In the genomic region with DNA sequence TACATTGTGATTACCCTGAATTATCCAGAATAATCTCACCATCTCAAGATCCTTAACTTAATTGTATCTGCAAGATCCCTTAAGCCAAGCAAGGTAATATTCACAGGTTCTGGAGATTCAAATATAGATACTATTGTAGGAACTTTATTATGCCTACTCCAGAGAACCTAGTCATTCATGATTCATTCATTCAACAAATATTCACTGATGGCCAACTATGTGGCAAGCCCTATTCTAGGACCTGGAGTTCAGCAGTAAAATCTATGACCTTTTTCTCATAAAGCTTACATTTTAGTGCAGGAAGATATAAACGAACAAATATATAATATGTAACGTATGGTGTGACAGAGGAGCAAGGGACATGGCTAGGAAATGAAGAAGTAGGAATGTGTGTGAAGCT, we compare ENCODE assay signal across 22 cellular contexts. TPM values are rescaled to one million over a fixed set of nuclear protein-coding genes. Genes with fewer than 3 reads are reported as not detected.
"Had no signal": no experiment of that assay in that cellular context is flagged by ENCODE, and none has a peak within 500 bp of the region (broad histone marks: within the 10 kb centered on the region; RNA-seq: fewer than 3 reads in every experiment).

No MANE protein-coding gene starts in this region.

- H3K27ac ChIP-seq: HL-60, RWPE1, SJCRH30 had no signal

- H3K4me3 ChIP-seq: SJCRH30 had no signal

- ATAC-seq: Panc1, Right ventricle myocardium inferior, SK-N-SH treated with all-trans-retinoic acid at 6 μM for 48 hours had no signal

- H3K27me3 ChIP-seq: SJCRH30 had no signal

- DNase-seq: KBM-7, NCI-H1092, NCI-H1105 treated with DMSO at 0.1 percent for 48 hours, NCI-H1417 treated with DMSO at 0.1 percent for 48 hours, NCI-H146, NCI-H1694 treated with DMSO at 0.1 percent for 48 hours, NCI-H1930, NCI-H2081, NCI-H2107, NCI-H2227 treated with DMSO at 0.1 percent for 48 hours, NCI-H524, NCI-H526 treated with DMSO at 0.1 percent for 48 hours, NCI-H748 treated with DMSO at 0.1 percent for 48 hours, SHP77 treated with DMSO at 0.1 percent for 48 hours, SJCRH30, T-helper 1 cell had no signal

- H3K4me1 ChIP-seq: SJCRH30 had no signal

- H3K36me3 ChIP-seq: SJCRH30 had no signal

- H3K9me3 ChIP-seq: SJCRH30 had no signal

RNA-seq across cellular contexts. Expression of a gene that starts 49.6 kb away (rescaled TPM):
- total RNA-seq: MCF 10A, Right ventricle myocardium inferior had no signal
